34 cellular contexts compared by ENCODE assay signal in the genomic region with DNA sequence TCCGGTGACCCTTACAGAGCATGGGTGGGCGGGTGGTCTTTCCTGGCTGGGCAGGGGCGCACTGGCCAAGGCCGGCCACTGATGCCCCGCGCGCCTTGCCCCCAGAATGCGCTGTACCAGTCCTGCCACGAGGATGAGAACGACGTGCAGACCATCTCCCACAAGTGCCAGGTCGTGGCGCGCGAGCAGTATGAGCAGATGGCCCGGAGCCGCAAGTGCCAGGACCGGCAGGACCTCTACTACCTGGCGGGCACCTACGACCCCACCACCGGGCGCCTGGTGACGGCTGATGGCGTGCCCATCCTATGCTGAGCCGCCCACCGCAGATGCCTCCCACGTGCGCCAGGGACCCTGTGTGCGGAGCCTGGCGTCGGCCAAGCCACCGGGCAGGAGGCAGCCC.
"Had no signal": no experiment of that assay in that cellular context is flagged by ENCODE, and none has a peak within 500 bp of the region (broad histone marks: within the 10 kb centered on the region; RNA-seq: fewer than 3 reads in every experiment).

No MANE protein-coding gene starts in this region.

- H3K36me3 ChIP-seq: brain microvascular endothelial cell, breast epithelium had no signal

- H3K9me3 ChIP-seq: adrenal gland, body of pancreas, breast epithelium had no signal

- H3K27me3 ChIP-seq: adrenal gland, body of pancreas, brain microvascular endothelial cell, breast epithelium had no signal

- DNase-seq: activated B cell treated with CpG ODN at 0.5 μM for 24 hours; activated CD4-positive, alpha-beta memory T cell treated with anti-CD3 and anti-CD28 coated beads for 36 hours; activated CD4-positive, alpha-beta T cell treated with anti-CD3 and anti-CD28 coated beads for 4 hours; activated CD4-positive, alpha-beta T cell treated with anti-CD3 and anti-CD28 coated beads, Interleukin-2, amount 10 ng/mL, durations not matched to agents 24 days and 14 days; activated CD4-positive, alpha-beta T cell treated with anti-CD3 and anti-CD28 coated beads, Interleukin-2, amount 50 U/mL, for 1 hour; activated CD4-positive, alpha-beta T cell treated with anti-CD3 and anti-CD28 coated beads, Interleukin-2, amount 50 U/mL, for 4 hours; activated CD4-positive, CD25-positive, alpha-beta regulatory T cell treated with anti-CD3 and anti-CD28 coated beads, Interleukin-2, amount 50 U/mL, for 72 hours; activated CD8-positive, alpha-beta memory T cell treated with anti-CD3 and anti-CD28 coated beads, Interleukin-2, amount 50 U/mL, for 4 hours; activated CD8-positive, alpha-beta T cell treated with anti-CD3 and anti-CD28 coated beads for 36 hours; activated effector memory CD4-positive, alpha-beta T cell treated with anti-CD3 and anti-CD28 coated beads, Interleukin-2, amount 50 U/mL, for 16 hours; activated gamma-delta T cell treated with Interleukin-2 at 50 U/mL for 16 hours; activated naive CD4-positive, alpha-beta T cell; activated naive CD4-positive, alpha-beta T cell treated with anti-CD3 and anti-CD28 coated beads for 36 hours; activated naive CD4-positive, alpha-beta T cell treated with anti-CD3 and anti-CD28 coated beads, Interleukin-2, amount 50 U/mL, for 16 hours; activated naive CD8-positive, alpha-beta T cell treated with anti-CD3 and anti-CD28 coated beads for 36 hours; activated T-cell treated with anti-CD3 and anti-CD28 coated beads for 4 hours; activated T-cell treated with anti-CD3 and anti-CD28 coated beads, Interleukin-2, amount 50 U/mL, for 1 hour; activated T-cell treated with anti-CD3 and anti-CD28 coated beads, Interleukin-2, amount 50 U/mL, for 4 hours; activated T-cell treated with anti-CD3 and anti-CD28 coated beads, Interleukin-2, amount 50 U/mL, for 72 hours; adrenal gland; amniotic stem cell; aorta; body of pancreas; brain microvascular endothelial cell; central memory CD4-positive, alpha-beta T cell; cerebellar nuclear complex; T-helper 1 cell; T-helper 2 cell; T-helper 9 cell had no signal

- H3K4me1 ChIP-seq: breast epithelium had no signal

- ATAC-seq: activated CD8-positive, alpha-beta T cell treated with anti-CD3 and anti-CD28 coated beads for 36 hours; activated naive CD4-positive, alpha-beta T cell treated with anti-CD3 and anti-CD28 coated beads, Interleukin-2, amount 50 U/mL, for 72 hours; activated T-cell treated with anti-CD3 and anti-CD28 coated beads, Interleukin-2, amount 50 U/mL, for 4 hours; activated T-cell treated with anti-CD3 and anti-CD28 coated beads, Interleukin-2, amount 50 U/mL, for 72 hours; activated T-helper 17 cell treated with anti-CD3 and anti-CD28 coated beads, Interleukin-2, amount 50 U/mL, for 72 hours; body of pancreas had no signal

- H3K27ac ChIP-seq: body of pancreas, brain microvascular endothelial cell, breast epithelium had no signal

- FAIRE-seq: astrocyte, TTC549 had no signal

- H3K4me3 ChIP-seq: adrenal gland, body of pancreas, breast epithelium had no signal
